In genomic region chr5:176768174-176768970, GRCh38 we compare ENCODE assay signal across 18 cellular contexts. TPM values are rescaled to one million over a fixed set of nuclear protein-coding genes. Genes with fewer than 3 reads are reported as not detected.
"Had no signal": no experiment of that assay in that cellular context is flagged by ENCODE, and none has a peak within 500 bp of the region (broad histone marks: within the 10 kb centered on the region; RNA-seq: fewer than 3 reads in every experiment).

No MANE protein-coding gene starts in this region.

- H3K27ac Mint-ChIP-seq: activated naive CD8-positive, alpha-beta T cell; brain had no signal

- H3K9me3 Mint-ChIP-seq: neural crest cell had no signal

- H3K27me3 ChIP-seq: ovary had no signal

- H3K36me3 ChIP-seq: ovary, tibial artery had no signal

- H3K36me3 Mint-ChIP-seq: activated naive CD8-positive, alpha-beta T cell; brain had no signal

- DNase-seq: activated CD4-positive, alpha-beta T cell treated with anti-CD3 and anti-CD28 coated beads for 4 hours; activated gamma-delta T cell; activated T-cell treated with anti-CD3 and anti-CD28 coated beads, Interleukin-2, amount 50 U/mL, for 1 hour; amygdala; glutamatergic neuron; left ventricle myocardium superior; mesendoderm; ovary; stimulated activated CD4-positive, alpha-beta T cell treated with anti-CD3 and anti-CD28 coated beads, Interleukin-4, amount 100 ng/mL, for 4 hours; T1000; tibial artery had no signal

- H3K4me3 Mint-ChIP-seq: activated naive CD8-positive, alpha-beta T cell; brain; neural crest cell had no signal

- H3K4me1 ChIP-seq: tibial artery had no signal

- ATAC-seq: esophagus mucosa, left ventricle myocardium superior had no signal

- H3K4me3 ChIP-seq: ovary, tibial artery had no signal

- H3K4me1 Mint-ChIP-seq: brain, neural crest cell had no signal

- H3K27ac ChIP-seq: ovary, tibial artery, VCaP had no signal

RNA-seq across cellular contexts. Expression of gene UNC5A, which starts 42.0 kb away (rescaled TPM):
- total RNA-seq: esophagus mucosa, fibroblast of villous mesenchyme, skeletal muscle tissue had no signal
